ENCODE assay signal across 1 cellular context in the genomic region with DNA sequence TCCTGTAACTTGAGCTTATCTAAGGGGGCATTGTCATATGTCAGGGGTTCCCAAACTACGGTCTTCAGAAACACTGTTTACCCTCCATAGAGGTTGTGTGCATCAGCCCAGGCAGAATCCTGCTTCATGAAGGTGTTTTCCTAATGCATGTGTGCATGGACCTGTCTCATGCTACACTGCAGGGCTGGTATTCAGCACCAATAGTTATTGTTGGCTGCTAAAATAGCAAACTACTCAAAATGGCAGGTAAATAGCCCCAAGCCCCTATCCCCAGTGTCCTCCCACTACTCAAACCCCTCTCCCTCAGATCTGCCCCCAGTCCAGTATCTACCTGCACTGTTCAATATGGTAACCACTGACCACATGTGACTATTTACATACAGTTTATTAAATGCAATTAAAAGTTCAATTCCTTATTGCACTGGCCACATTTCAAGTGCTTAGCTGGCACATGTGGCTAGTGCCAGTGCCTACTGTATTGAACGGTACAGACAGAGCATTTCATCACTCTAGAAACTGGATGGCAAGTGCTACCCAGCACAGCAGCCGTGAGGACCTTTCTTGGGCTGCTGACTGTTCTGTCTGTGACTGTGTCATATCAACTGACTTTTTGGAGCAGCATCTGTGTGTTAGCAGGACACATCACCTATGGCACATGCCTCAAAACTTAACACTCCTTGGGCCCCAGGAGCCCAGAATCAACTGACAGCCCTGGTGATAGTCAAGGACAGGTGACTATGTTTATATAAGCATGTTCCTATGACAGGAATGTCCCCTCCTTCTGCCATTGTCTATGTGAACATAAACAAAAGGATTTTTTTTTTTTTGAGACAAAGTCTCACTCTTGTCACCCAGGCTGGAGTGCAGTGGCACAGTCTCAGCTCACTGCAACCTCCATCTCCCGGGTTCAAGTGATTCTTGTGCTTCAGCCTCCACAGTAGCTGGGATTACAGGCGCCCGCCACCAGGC.
TF ChIP-seq lines count a peak whose summit lies in the region.

No MANE protein-coding gene starts in this region.

TF ChIP-seq in K562, 482 proteins besides CTCF, POLR2A, EP300 and RAD21:
- no peak for TF ChIP-seq POLR2G (IDR thresholded peaks at IDR 0.05; ENCODE audit: low read depth, low read length)
- TF ChIP-seq, protein P1, sequence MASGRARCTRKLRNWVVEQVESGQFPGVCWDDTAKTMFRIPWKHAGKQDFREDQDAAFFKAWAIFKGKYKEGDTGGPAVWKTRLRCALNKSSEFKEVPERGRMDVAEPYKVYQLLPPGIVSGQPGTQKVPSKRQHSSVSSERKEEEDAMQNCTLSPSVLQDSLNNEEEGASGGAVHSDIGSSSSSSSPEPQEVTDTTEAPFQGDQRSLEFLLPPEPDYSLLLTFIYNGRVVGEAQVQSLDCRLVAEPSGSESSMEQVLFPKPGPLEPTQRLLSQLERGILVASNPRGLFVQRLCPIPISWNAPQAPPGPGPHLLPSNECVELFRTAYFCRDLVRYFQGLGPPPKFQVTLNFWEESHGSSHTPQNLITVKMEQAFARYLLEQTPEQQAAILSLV (tag; IDR thresholded peaks at IDR 0.05) = no peak
- no peak for TF ChIP-seq ZNF696 (CRISPR knock-in tag; conservative IDR thresholded peaks at IDR 0.05)
- TF ChIP-seq, protein P2, sequence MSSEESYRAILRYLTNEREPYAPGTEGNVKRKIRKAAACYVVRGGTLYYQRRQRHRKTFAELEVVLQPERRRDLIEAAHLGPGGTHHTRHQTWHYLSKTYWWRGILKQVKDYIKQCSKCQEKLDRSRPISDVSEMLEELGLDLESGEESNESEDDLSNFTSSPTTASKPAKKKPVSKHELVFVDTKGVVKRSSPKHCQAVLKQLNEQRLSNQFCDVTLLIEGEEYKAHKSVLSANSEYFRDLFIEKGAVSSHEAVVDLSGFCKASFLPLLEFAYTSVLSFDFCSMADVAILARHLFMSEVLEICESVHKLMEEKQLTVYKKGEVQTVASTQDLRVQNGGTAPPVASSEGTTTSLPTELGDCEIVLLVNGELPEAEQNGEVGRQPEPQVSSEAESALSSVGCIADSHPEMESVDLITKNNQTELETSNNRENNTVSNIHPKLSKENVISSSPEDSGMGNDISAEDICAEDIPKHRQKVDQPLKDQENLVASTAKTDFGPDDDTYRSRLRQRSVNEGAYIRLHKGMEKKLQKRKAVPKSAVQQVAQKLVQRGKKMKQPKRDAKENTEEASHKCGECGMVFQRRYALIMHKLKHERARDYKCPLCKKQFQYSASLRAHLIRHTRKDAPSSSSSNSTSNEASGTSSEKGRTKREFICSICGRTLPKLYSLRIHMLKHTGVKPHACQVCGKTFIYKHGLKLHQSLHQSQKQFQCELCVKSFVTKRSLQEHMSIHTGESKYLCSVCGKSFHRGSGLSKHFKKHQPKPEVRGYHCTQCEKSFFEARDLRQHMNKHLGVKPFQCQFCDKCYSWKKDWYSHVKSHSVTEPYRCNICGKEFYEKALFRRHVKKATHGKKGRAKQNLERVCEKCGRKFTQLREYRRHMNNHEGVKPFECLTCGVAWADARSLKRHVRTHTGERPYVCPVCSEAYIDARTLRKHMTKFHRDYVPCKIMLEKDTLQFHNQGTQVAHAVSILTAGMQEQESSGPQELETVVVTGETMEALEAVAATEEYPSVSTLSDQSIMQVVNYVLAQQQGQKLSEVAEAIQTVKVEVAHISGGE (CRISPR knock-in tag; IDR thresholded peaks at IDR 0.05) = no peak
- TF ChIP-seq, protein P3, sequence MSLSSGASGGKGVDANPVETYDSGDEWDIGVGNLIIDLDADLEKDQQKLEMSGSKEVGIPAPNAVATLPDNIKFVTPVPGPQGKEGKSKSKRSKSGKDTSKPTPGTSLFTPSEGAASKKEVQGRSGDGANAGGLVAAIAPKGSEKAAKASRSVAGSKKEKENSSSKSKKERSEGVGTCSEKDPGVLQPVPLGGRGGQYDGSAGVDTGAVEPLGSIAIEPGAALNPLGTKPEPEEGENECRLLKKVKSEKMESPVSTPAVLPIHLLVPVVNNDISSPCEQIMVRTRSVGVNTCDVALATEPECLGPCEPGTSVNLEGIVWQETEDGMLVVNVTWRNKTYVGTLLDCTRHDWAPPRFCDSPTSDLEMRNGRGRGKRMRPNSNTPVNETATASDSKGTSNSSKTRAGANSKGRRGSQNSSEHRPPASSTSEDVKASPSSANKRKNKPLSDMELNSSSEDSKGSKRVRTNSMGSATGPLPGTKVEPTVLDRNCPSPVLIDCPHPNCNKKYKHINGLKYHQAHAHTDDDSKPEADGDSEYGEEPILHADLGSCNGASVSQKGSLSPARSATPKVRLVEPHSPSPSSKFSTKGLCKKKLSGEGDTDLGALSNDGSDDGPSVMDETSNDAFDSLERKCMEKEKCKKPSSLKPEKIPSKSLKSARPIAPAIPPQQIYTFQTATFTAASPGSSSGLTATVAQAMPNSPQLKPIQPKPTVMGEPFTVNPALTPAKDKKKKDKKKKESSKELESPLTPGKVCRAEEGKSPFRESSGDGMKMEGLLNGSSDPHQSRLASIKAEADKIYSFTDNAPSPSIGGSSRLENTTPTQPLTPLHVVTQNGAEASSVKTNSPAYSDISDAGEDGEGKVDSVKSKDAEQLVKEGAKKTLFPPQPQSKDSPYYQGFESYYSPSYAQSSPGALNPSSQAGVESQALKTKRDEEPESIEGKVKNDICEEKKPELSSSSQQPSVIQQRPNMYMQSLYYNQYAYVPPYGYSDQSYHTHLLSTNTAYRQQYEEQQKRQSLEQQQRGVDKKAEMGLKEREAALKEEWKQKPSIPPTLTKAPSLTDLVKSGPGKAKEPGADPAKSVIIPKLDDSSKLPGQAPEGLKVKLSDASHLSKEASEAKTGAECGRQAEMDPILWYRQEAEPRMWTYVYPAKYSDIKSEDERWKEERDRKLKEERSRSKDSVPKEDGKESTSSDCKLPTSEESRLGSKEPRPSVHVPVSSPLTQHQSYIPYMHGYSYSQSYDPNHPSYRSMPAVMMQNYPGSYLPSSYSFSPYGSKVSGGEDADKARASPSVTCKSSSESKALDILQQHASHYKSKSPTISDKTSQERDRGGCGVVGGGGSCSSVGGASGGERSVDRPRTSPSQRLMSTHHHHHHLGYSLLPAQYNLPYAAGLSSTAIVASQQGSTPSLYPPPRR (CRISPR knock-in tag; IDR thresholded peaks at IDR 0.05; ENCODE audit: borderline replicate concordance) = no peak
- TF ChIP-seq POLR2AphosphoS2 (IDR thresholded peaks at IDR 0.05; ENCODE audit: low read length) = peak; percentile 71
- no peak for TF ChIP-seq KDM4B (IDR thresholded peaks at IDR 0.05; ENCODE audit: borderline replicate concordance in 2 of 2, low read depth in 1 of 2)
- TF ChIP-seq, protein P4, sequence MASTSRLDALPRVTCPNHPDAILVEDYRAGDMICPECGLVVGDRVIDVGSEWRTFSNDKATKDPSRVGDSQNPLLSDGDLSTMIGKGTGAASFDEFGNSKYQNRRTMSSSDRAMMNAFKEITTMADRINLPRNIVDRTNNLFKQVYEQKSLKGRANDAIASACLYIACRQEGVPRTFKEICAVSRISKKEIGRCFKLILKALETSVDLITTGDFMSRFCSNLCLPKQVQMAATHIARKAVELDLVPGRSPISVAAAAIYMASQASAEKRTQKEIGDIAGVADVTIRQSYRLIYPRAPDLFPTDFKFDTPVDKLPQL (IDR thresholded peaks at IDR 0.05; ENCODE audit: extremely low read depth, insufficient read length) = no peak
- no peak for TF ChIP-seq ZNF57 (CRISPR knock-in tag; IDR thresholded peaks at IDR 0.05)
- TF ChIP-seq, protein P5, sequence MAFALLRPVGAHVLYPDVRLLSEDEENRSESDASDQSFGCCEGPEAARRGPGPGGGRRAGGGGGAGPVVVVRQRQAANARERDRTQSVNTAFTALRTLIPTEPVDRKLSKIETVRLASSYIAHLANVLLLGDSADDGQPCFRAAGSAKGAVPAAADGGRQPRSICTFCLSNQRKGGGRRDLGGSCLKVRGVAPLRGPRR (CRISPR knock-in tag; IDR thresholded peaks at IDR 0.05) = no peak
- TF ChIP-seq, protein P6, sequence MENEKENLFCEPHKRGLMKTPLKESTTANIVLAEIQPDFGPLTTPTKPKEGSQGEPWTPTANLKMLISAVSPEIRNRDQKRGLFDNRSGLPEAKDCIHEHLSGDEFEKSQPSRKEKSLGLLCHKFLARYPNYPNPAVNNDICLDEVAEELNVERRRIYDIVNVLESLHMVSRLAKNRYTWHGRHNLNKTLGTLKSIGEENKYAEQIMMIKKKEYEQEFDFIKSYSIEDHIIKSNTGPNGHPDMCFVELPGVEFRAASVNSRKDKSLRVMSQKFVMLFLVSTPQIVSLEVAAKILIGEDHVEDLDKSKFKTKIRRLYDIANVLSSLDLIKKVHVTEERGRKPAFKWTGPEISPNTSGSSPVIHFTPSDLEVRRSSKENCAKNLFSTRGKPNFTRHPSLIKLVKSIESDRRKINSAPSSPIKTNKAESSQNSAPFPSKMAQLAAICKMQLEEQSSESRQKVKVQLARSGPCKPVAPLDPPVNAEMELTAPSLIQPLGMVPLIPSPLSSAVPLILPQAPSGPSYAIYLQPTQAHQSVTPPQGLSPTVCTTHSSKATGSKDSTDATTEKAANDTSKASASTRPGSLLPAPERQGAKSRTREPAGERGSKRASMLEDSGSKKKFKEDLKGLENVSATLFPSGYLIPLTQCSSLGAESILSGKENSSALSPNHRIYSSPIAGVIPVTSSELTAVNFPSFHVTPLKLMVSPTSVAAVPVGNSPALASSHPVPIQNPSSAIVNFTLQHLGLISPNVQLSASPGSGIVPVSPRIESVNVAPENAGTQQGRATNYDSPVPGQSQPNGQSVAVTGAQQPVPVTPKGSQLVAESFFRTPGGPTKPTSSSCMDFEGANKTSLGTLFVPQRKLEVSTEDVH (IDR thresholded peaks at IDR 0.05; ENCODE audit: low read depth, partially characterized antibody) = peak; percentile 21
- no peak for TF ChIP-seq ZNF408 (CRISPR knock-in tag; IDR thresholded peaks at IDR 0.05; ENCODE audit: low read depth)
- TF ChIP-seq, protein P7, sequence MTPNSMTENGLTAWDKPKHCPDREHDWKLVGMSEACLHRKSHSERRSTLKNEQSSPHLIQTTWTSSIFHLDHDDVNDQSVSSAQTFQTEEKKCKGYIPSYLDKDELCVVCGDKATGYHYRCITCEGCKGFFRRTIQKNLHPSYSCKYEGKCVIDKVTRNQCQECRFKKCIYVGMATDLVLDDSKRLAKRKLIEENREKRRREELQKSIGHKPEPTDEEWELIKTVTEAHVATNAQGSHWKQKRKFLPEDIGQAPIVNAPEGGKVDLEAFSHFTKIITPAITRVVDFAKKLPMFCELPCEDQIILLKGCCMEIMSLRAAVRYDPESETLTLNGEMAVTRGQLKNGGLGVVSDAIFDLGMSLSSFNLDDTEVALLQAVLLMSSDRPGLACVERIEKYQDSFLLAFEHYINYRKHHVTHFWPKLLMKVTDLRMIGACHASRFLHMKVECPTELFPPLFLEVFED (CRISPR knock-in tag; conservative IDR thresholded peaks at IDR 0.05) = 0 out of 2 replicates have a peak, but pooled peaks have one; percentile 22
- TF ChIP-seq NFE2L1 (tag; IDR thresholded peaks at IDR 0.05; ENCODE audit: borderline replicate concordance, low read depth) = no peak
- no peak for TF ChIP-seq KAT2B (IDR thresholded peaks at IDR 0.05; ENCODE audit: low read depth, low read length)
- no peak for TF ChIP-seq SMAD4 (CRISPR knock-in tag; conservative IDR thresholded peaks at IDR 0.05)
